Comparison of ENCODE assay signal across 25 cellular contexts in genomic region chr13:83824120-83824519, GRCh38. TPM values are rescaled to one million over a fixed set of nuclear protein-coding genes. Genes with fewer than 3 reads are reported as not detected.
"Had no signal": no experiment of that assay in that cellular context is flagged by ENCODE, and none has a peak within 500 bp of the region (broad histone marks: within the 10 kb centered on the region; RNA-seq: fewer than 3 reads in every experiment).

No MANE protein-coding gene starts in this region.

- H3K36me3 ChIP-seq: esophagus squamous epithelium, heart right ventricle, lower lobe of right lung, ovary, sigmoid colon, stomach, thoracic aorta, tibial nerve, upper lobe of left lung had no signal

- H3K4me3 ChIP-seq: coronary artery, esophagus squamous epithelium, heart right ventricle, lower lobe of right lung, ovary, psoas muscle, sigmoid colon, stomach, thoracic aorta, tibial nerve, upper lobe of left lung had no signal

- H3K9me3 ChIP-seq: lower lobe of right lung, ovary, psoas muscle, sigmoid colon, thoracic aorta, tibial nerve had no signal

- H3K4me1 ChIP-seq: esophagus squamous epithelium, heart right ventricle, lower lobe of right lung, psoas muscle, stomach, upper lobe of left lung had no signal

- H3K27me3 ChIP-seq: esophagus squamous epithelium, heart right ventricle, ovary, sigmoid colon, stomach, tibial nerve, upper lobe of left lung had no signal

- DNase-seq: dermis blood vessel endothelial cell; effector memory CD8-positive, alpha-beta T cell; erythroblast; esophagus squamous epithelium; foreskin melanocyte; glutamatergic neuron; heart right ventricle; hippocampal formation; left ventricle myocardium superior; lower lobe of right lung; naive thymus-derived CD8-positive, alpha-beta T cell; nephron progenitor cell; occipital lobe; psoas muscle; sigmoid colon; stimulated activated CD4-positive, alpha-beta T cell treated with anti-CD3 and anti-CD28 coated beads, Interleukin-2, amount 100 ng/mL, for 24 hours; stimulated activated CD4-positive, alpha-beta T cell treated with anti-CD3 and anti-CD28 coated beads, Interleukin-4, amount 100 ng/mL, for 24 hours; stimulated activated naive CD4-positive, alpha-beta T cell treated with Interleukin-2 at 50 U/mL for 16 hours; stomach had no signal

- H3K27ac ChIP-seq: coronary artery, esophagus squamous epithelium, heart right ventricle, lower lobe of right lung, ovary, psoas muscle, sigmoid colon, stomach, thoracic aorta, tibial nerve, upper lobe of left lung had no signal

RNA-seq across cellular contexts. Expression of gene SLITRK1, which starts 58.2 kb away (rescaled TPM):
- polyA plus RNA-seq: heart right ventricle; naive thymus-derived CD8-positive, alpha-beta T cell; right cardiac atrium had no signal
